14 cellular contexts compared by ENCODE assay signal in the genomic region with DNA sequence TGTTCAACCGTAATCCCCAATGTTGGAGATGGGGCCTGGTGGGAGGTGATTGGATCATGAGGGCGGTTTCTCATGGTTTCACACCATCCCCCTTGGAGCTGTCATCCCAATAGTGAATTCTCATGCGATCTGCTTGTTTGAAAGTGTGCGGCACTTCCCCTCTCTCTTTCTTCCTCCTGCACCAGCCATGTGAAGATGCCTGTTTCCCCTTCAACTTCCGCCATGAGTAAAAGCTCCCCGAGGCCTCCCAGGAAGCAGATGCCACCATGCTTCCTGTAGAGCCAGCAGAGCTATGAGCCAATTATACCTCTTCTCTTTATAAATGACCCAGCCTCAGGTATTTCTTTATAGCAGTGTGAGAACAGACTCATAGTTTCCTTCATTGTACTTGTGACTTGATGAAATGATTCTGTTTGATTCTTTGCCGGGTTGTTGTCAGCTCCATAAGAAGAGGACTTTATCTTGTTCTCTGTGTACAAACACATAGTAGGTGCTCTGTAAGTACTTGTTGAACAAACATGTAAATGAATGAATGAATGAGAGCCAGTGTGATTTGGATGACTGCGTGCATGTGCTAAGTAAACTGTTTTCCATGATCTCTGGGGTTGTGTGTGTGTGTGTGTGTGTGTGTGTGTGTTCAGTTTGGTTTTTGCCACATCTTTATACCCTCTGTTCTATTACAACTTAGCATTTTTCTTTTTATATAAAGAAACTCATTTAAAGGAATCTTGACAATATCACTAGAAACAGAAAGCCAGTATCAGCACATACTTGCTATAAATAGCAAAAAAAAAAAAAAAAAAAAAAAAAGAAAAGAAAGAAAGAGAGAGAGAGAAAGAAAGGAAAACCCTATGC. TPM values are rescaled to one million over a fixed set of nuclear protein-coding genes. Genes with fewer than 3 reads are reported as not detected.
DNase-seq lines count a peak whose midpoint lies in the region; ATAC-seq, FAIRE-seq and TF ChIP-seq lines count a peak whose summit lies in the region.
"Had no signal": no experiment of that assay in that cellular context is flagged by ENCODE, and none has a peak within 500 bp of the region (broad histone marks: within the 10 kb centered on the region; RNA-seq: fewer than 3 reads in every experiment).

No MANE protein-coding gene starts in this region.

- H3K27me3 ChIP-seq in heart right ventricle, result no peaks in the 10 kb centered on the region
- H3K27me3 ChIP-seq in SJCRH30, result no peaks in the 10 kb centered on the region
- no peaks in the 10 kb centered on the region for H3K27me3 ChIP-seq in endothelial cell of umbilical vein (ENCODE audit: control insufficient read depth in 2 of 2, insufficient read depth in 2 of 2, low read length in 2 of 2)
- H3K27me3 ChIP-seq in trophoblast cell (ENCODE audit: insufficient read depth, low read length), result no peaks in the 10 kb centered on the region
- H3K27me3 ChIP-seq in osteoblast (ENCODE audit: insufficient read depth, low read length), result no peaks in the 10 kb centered on the region

- no peak overlapping the region for H4K12ac ChIP-seq in trophoblast cell (ENCODE audit: low read depth, low read length)

- no peaks in the 10 kb centered on the region for H3K27me3 Mint-ChIP-seq in type B pancreatic cell

- no peak overlapping the region for H3K4me3 ChIP-seq in heart right ventricle
- no peak overlapping the region for H3K4me3 ChIP-seq in SJCRH30
- no peak overlapping the region for H3K4me3 ChIP-seq in endothelial cell of umbilical vein (replicated peaks in 1 of 3; ENCODE audit: insufficient read depth in 1 of 3, low read depth in 1 of 3, low read length in 3 of 3)
- no peak overlapping the region for H3K4me3 ChIP-seq in trophoblast cell (ENCODE audit: low read depth, low read length)
- no peak overlapping the region for H3K4me3 ChIP-seq in osteoblast (ENCODE audit: insufficient read depth, low read length)

- H3K36me3 Mint-ChIP-seq in type B pancreatic cell, result no peaks in the 10 kb centered on the region

- FAIRE-seq in endothelial cell of umbilical vein (lab: Jason Lieb, UNC), result peak; percentile 50

- 81% methylated on average over 8 of the region's 8 CpGs for WGBS in heart right ventricle, 2 donors
- WGBS in trophoblast cell (ENCODE audit: extremely low coverage, insufficient coverage, insufficient read length), result no CpG with 5 or more reads among the region's 8 CpGs

- no peak overlapping the region for H2AK5ac ChIP-seq in trophoblast cell (ENCODE audit: low read length)

- no peaks in the 10 kb centered on the region for H4K20me1 ChIP-seq in endothelial cell of umbilical vein (replicated peaks; ENCODE audit: control insufficient read depth, extremely low read depth, insufficient read depth, low read length)
- no peaks in the 10 kb centered on the region for H4K20me1 ChIP-seq in osteoblast (ENCODE audit: insufficient read depth, low read length)

- H2BK120ac ChIP-seq in trophoblast cell (ENCODE audit: insufficient read depth, low read length, poor library complexity), result no peak overlapping the region

- CTCF ChIA-PET in endothelial cell of umbilical vein (lab: Charles Lee), result interaction anchor here (1.1 to 1.4 kb wide), 4 partner anchors 13 to 49 kb away, joined by 4 to 6 read pairs (median 5); no protein-coding TSS in a partner anchor

- no peak for TF ChIP-seq POLR2A in endothelial cell of umbilical vein (IDR thresholded peaks at IDR 0.05; ENCODE audit: low read depth, low read length)

- no peak overlapping the region for H3K4me3 Mint-ChIP-seq in type B pancreatic cell

- H3K27ac Mint-ChIP-seq in type B pancreatic cell, result peak overlapping the region; percentile 18

- H3K4ac ChIP-seq in trophoblast cell (ENCODE audit: low read depth, low read length), result no peak overlapping the region

- H4K8ac ChIP-seq in trophoblast cell (ENCODE audit: low read depth, low read length), result no peak overlapping the region

- ATAC-seq in heart right ventricle (no peak), left ventricle myocardium superior (no peak), GM21825 (IDR thresholded peaks at IDR 0.05; ENCODE audit: unreplicated experiment) (no peak)

- no peaks in the 10 kb centered on the region for H3K36me3 ChIP-seq in heart right ventricle
- H3K36me3 ChIP-seq in SJCRH30, result no peaks in the 10 kb centered on the region
- H3K36me3 ChIP-seq in endothelial cell of umbilical vein (ENCODE audit: control insufficient read depth in 2 of 2, extremely low read depth in 1 of 2, insufficient read depth in 2 of 2, low read length in 2 of 2), result no peaks in the 10 kb centered on the region
- H3K36me3 ChIP-seq in trophoblast cell (ENCODE audit: control insufficient read depth in 1 of 2, insufficient read depth in 2 of 2, low read length in 2 of 2), result no peaks in the 10 kb centered on the region
- no peaks in the 10 kb centered on the region for H3K36me3 ChIP-seq in osteoblast (ENCODE audit: insufficient read depth, low read length)

- H3K27ac ChIP-seq in heart right ventricle (peak overlapping the region in 8 of 10 donors; percentile 6 to 88 (median 82)), SJCRH30 (peak overlapping the region; percentile 30; the same call in 1 of the 2 replicates), endothelial cell of umbilical vein (ENCODE audit: insufficient read depth, low read depth, low read length) (no peak overlapping the region), trophoblast cell (ENCODE audit: low read depth, low read length) (no peak overlapping the region), osteoblast (ENCODE audit: low read depth, low read length) (no peak overlapping the region)
- H3K27ac ChIP-seq: KMS-11, VCaP had no signal

- H3K4me1 ChIP-seq in heart right ventricle (peaks cover 3 to 55% (median 40%) of the 10 kb centered on the region in 9 donors), SJCRH30 (peaks cover 46% of the 10 kb centered on the region), endothelial cell of umbilical vein (ENCODE audit: control insufficient read depth, extremely low read depth, insufficient read depth, low read length) (peaks cover 13% of the 10 kb centered on the region), trophoblast cell (ENCODE audit: control insufficient read depth in 1 of 2, insufficient read depth in 2 of 2, low read length in 2 of 2) (peaks cover 11 to 15% of the 10 kb centered on the region in 2 experiments), osteoblast (ENCODE audit: insufficient read depth, low read length) (peaks cover 39% of the 10 kb centered on the region)

- H3K14ac ChIP-seq in trophoblast cell (ENCODE audit: low read length), result no peak overlapping the region

- no peaks in the 10 kb centered on the region for H3K9me3 Mint-ChIP-seq in type B pancreatic cell

- no peak overlapping the region for H3K9ac ChIP-seq in endothelial cell of umbilical vein (replicated peaks; ENCODE audit: extremely low read depth, insufficient read depth, low read length)
- H3K9ac ChIP-seq in trophoblast cell (ENCODE audit: low read length), result no peak overlapping the region
- H3K9ac ChIP-seq: KMS-11 had no signal

- DNase-seq in heart right ventricle (no peak), left ventricle myocardium superior (no peak), SJCRH30 (no peak), endothelial cell of umbilical vein (ENCODE audit: low read depth, low spot score) (no peak), type B pancreatic cell (ENCODE audit: extremely low spot score, unreplicated experiment) (no peak), trophoblast cell (no peak), osteoblast (ENCODE audit: insufficient read length, low spot score, missing footprints) (no peak)
- DNase-seq: activated gamma-delta T cell, DMS79 treated with DMSO at 0.1 percent for 48 hours, erythroblast, posterior cingulate gyrus had no signal

- no peak overlapping the region for H3K4me2 ChIP-seq in endothelial cell of umbilical vein (ENCODE audit: insufficient read depth, low read length)
- H3K4me2 ChIP-seq in trophoblast cell (ENCODE audit: low read length), result no peak overlapping the region
- H3K4me2 ChIP-seq in osteoblast (ENCODE audit: insufficient read depth, low read length), result no peak overlapping the region
- H3K4me2 ChIP-seq: KMS-11 had no signal

- H3K4me1 Mint-ChIP-seq in type B pancreatic cell (ENCODE audit: unreplicated experiment), result peaks cover 64% of the 10 kb centered on the region

- H4K91ac ChIP-seq in trophoblast cell (ENCODE audit: low read depth, low read length), result no peak overlapping the region

- H3K79me2 ChIP-seq in endothelial cell of umbilical vein (ENCODE audit: control insufficient read depth, insufficient read depth, low read length) (no peaks in the 10 kb centered on the region), trophoblast cell (ENCODE audit: control insufficient read depth, insufficient read depth, low read length, poor library complexity) (no peaks in the 10 kb centered on the region), osteoblast (ENCODE audit: insufficient read depth, low read length) (no peaks in the 10 kb centered on the region)

- H2AFZ ChIP-seq in endothelial cell of umbilical vein (ENCODE audit: low read depth, low read length), result no peak overlapping the region
- no peak overlapping the region for H2AFZ ChIP-seq in trophoblast cell (ENCODE audit: insufficient read depth, low read length, poor library complexity)
- no peak overlapping the region for H2AFZ ChIP-seq in osteoblast (ENCODE audit: low read length)

- no peak overlapping the region for H3K18ac ChIP-seq in trophoblast cell (ENCODE audit: low read length)

- H2BK5ac ChIP-seq in trophoblast cell (ENCODE audit: low read depth, low read length, poor library complexity), result no peak overlapping the region

- POLR2A ChIA-PET in endothelial cell of umbilical vein (lab: Charles Lee), result no interaction called here

- no peak overlapping the region for H3K23ac ChIP-seq in trophoblast cell (ENCODE audit: low read length)

- H3K9me3 ChIP-seq in heart right ventricle (no peaks in the 10 kb centered on the region), SJCRH30 (replicated peaks) (no peaks in the 10 kb centered on the region), endothelial cell of umbilical vein (replicated peaks; ENCODE audit: control insufficient read depth, insufficient read depth, low read length) (no peaks in the 10 kb centered on the region), trophoblast cell (ENCODE audit: insufficient read depth, low read depth, low read length) (peaks cover 2% of the 10 kb centered on the region), osteoblast (ENCODE audit: low read depth, low read length) (no peaks in the 10 kb centered on the region)

- H3K79me1 ChIP-seq in trophoblast cell (ENCODE audit: low read length), result peaks cover 10% of the 10 kb centered on the region

- BruUV-seq in endothelial cell of umbilical vein (replicated peaks; lab: Mats Ljungman, UMichigan), result no TSS peak

- dilution Hi-C loops in endothelial cell of umbilical vein (cut with MboI; ENCODE audit: extremely low pct_ligation_motif_present, low sequenced_read_pairs), result no loop called here

- no peak for TF ChIP-seq CTCF in heart right ventricle (IDR thresholded peaks at IDR 0.05)
- no peak for TF ChIP-seq CTCF in endothelial cell of umbilical vein (IDR thresholded peaks at IDR 0.05; ENCODE audit: extremely low read depth in 1 of 2, insufficient read depth in 1 of 2, low read depth in 1 of 2, low read length in 2 of 2)
- no peak for TF ChIP-seq CTCF in type B pancreatic cell (conservative IDR thresholded peaks at IDR 0.05)
- no peak for TF ChIP-seq CTCF in osteoblast (IDR thresholded peaks at IDR 0.05; ENCODE audit: extremely low read depth, low read depth, low read length)

- intact Hi-C loops in heart right ventricle (cut with DNase I) (loop anchor here in 3 of 10 donors (5.0 to 10.0 kb wide), 3 partner anchors 33 to 256 kb away; no protein-coding TSS in a partner anchor), left ventricle myocardium superior (cut with micrococcal nuclease) (no loop called here), endothelial cell of umbilical vein (cut with micrococcal nuclease) (no loop called here)

- no peaks in the 10 kb centered on the region for H3K9me1 ChIP-seq in endothelial cell of umbilical vein (replicated peaks; ENCODE audit: control insufficient read depth, extremely low read depth, insufficient read depth, low read length)

- H2BK12ac ChIP-seq in trophoblast cell (ENCODE audit: low read length), result no peak overlapping the region

RNA-seq across cellular contexts. Expression of a gene that starts 22.5 kb away (rescaled TPM):
- total RNA-seq in heart right ventricle (10 to 100 TPM in 9 of 10 donors, 1 to 10 TPM in 1; 10.0 to 66.8 (median 23.3) TPM), left ventricle myocardium superior (24.0 TPM), endothelial cell of umbilical vein (4.4 and 6.2 TPM in 2 replicates), type B pancreatic cell (ENCODE audit: low replicate concordance) (4.6 and 33.3 TPM in 2 replicates), osteoblast (33.6 and 89.8 TPM in 2 replicates)
- polyA plus RNA-seq in heart right ventricle (1 to 10 TPM; 6.5 to 7.5 TPM), endothelial cell of umbilical vein (11.8 and 14.2 TPM in 2 replicates)
- total RNA-seq in SJCRH30 (2014; rRNA removed; shearing (Covaris generic)), result 0.28 and 0.56 TPM in 2 replicates
- 6.3 and 9.1 TPM in 2 replicates for polyA plus RNA-seq in endothelial cell of umbilical vein (2011; cell fraction: cytosol; rRNA removed)
- polyA plus RNA-seq in endothelial cell of umbilical vein (2011; cell fraction: nucleus; rRNA removed), result 3.4 and 5.8 TPM in 2 replicates
- polyA plus RNA-seq in endothelial cell of umbilical vein (2012), result 1.9 and 5.1 TPM in 2 replicates
- polyA minus RNA-seq in endothelial cell of umbilical vein, result 14.9 and 18.4 TPM in 2 replicates
- not detected for polyA minus RNA-seq in endothelial cell of umbilical vein (2011; cell fraction: cytosol; rRNA and poly(A)+ RNA removed)
- polyA minus RNA-seq in endothelial cell of umbilical vein (2011; cell fraction: nucleus; rRNA and poly(A)+ RNA removed), result 2.2 and 3.9 TPM in 2 replicates
- polyA plus RNA-seq in trophoblast cell (2013), result 11.2 and 11.8 TPM in 2 replicates

Comparison
In these comparisons a context has a peak if more than half of its experiments do, and no peak if none do; other contexts are left out.
1. H3K27ac ChIP-seq: peak in heart right ventricle (8 of 10) and SJCRH30 (single experiment); none in endothelial cell of umbilical vein (single experiment), trophoblast cell (single experiment) and osteoblast (single experiment).